Comparison of ENCODE assay signal across 25 cellular contexts in the genomic region with DNA sequence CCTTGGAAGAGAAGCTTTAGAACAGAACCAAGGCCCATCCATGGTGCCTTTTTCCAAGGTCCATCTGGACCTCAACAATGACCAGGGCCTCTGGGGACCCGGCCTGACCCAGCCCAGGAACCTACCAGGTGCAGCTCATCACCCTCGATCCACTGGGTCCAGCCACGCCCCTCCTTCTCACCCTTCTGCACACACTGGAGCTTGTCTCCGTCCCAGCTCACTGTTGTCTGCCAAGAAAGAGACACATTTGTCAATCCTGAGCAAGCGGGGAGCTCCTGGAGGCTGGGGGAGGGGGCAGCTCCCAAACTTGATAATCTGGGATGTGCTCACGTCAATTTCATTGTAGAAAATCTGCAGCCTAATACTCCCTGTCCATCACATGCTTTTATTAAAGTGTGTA. TPM values are rescaled to one million over a fixed set of nuclear protein-coding genes. Genes with fewer than 3 reads are reported as not detected.
DNase-seq lines count a peak whose midpoint lies in the region; ATAC-seq and TF ChIP-seq lines count a peak whose summit lies in the region.
"Had no signal": no experiment of that assay in that cellular context is flagged by ENCODE, and none has a peak within 500 bp of the region (broad histone marks: within the 10 kb centered on the region; RNA-seq: fewer than 3 reads in every experiment).

No MANE protein-coding gene starts in this region.

- H3K27me3 ChIP-seq in right atrium auricular region, result no peaks in the 10 kb centered on the region
- H3K27me3 ChIP-seq in esophagus muscularis mucosa, result no peaks in the 10 kb centered on the region
- H3K27me3 ChIP-seq in vagina, result no peaks in the 10 kb centered on the region
- no peaks in the 10 kb centered on the region for H3K27me3 ChIP-seq in neuronal stem cell (ENCODE audit: control insufficient read depth in 3 of 3, insufficient read depth in 3 of 3, low read depth in 1 of 3, low read length in 3 of 3)
- H3K27me3 ChIP-seq: BE2C; BLaER1 treated with 17β-estradiol and CSF1 and Interleukin-3, amounts not matched to agents 10 nM and 100 nM had no signal

- DNase-seq in right atrium auricular region (ENCODE audit: low spot score), result peak; percentile 48
- DNase-seq in Right ventricle myocardium inferior (ENCODE audit: missing footprints), result no peak
- DNase-seq in esophagus muscularis mucosa (ENCODE audit: extremely low spot score), result peak; percentile 78
- DNase-seq in mesothelial cell of epicardium (ENCODE audit: low spot score in 2 of 2, unreplicated experiment in 2 of 2), result no peak
- DNase-seq in vagina (ENCODE audit: extremely low spot score in 2 of 2), result peak; percentile 43 to 49
- no peak for DNase-seq in endothelial cell (ENCODE audit: low spot score)
- DNase-seq in neuronal stem cell (ENCODE audit: low spot score), result no peak
- DNase-seq: 8988T; ACHN; AML-193; BE2C; CD4-positive, alpha-beta T cell; CD8-positive, alpha-beta memory T cell; DMS53; DMS79 treated with DMSO at 0.1 percent for 48 hours; GF-D8; GOT3; HFFc6 had no signal

- H2BK120ac ChIP-seq in neuronal stem cell (ENCODE audit: low read depth, low read length), result no peak overlapping the region

- no peaks in the 10 kb centered on the region for H3K27me3 Mint-ChIP-seq in mesothelial cell of epicardium (ENCODE audit: low read depth)
- H3K27me3 Mint-ChIP-seq in endothelial cell (ENCODE audit: unreplicated experiment), result peaks cover 6% of the 10 kb centered on the region
- H3K27me3 Mint-ChIP-seq: CD4-positive, alpha-beta T cell had no signal

- H3K4me3 Mint-ChIP-seq in mesothelial cell of epicardium, result no peak overlapping the region
- no peak overlapping the region for H3K4me3 Mint-ChIP-seq in endothelial cell (ENCODE audit: unreplicated experiment)
- H3K4me3 Mint-ChIP-seq: CD14-positive monocyte; CD4-positive, alpha-beta T cell; CD8-positive, alpha-beta memory T cell; HFFc6 had no signal

- no peaks in the 10 kb centered on the region for H3K36me3 ChIP-seq in right atrium auricular region
- peaks cover 0 to 12% (median 0%) of the 10 kb centered on the region in 4 donors for H3K36me3 ChIP-seq in esophagus muscularis mucosa
- H3K36me3 ChIP-seq in vagina, result no peaks in the 10 kb centered on the region
- H3K36me3 ChIP-seq in neuronal stem cell (replicated peaks in 1 of 2; ENCODE audit: control insufficient read depth in 2 of 2, insufficient read depth in 2 of 2, low read length in 2 of 2), result no peaks in the 10 kb centered on the region
- H3K36me3 ChIP-seq: BLaER1 treated with 17β-estradiol and CSF1 and Interleukin-3, amounts not matched to agents 10 nM and 100 nM; HAP-1 had no signal

- peaks cover 16% of the 10 kb centered on the region for H3K4me1 Mint-ChIP-seq in mesothelial cell of epicardium
- H3K4me1 Mint-ChIP-seq in endothelial cell (ENCODE audit: unreplicated experiment), result no peaks in the 10 kb centered on the region
- H3K4me1 Mint-ChIP-seq: CD8-positive, alpha-beta memory T cell had no signal

- no peaks in the 10 kb centered on the region for H3K79me1 ChIP-seq in neuronal stem cell (ENCODE audit: low read depth, low read length)

- no peak overlapping the region for H3K4ac ChIP-seq in neuronal stem cell (ENCODE audit: low read length)

- H3K14ac ChIP-seq in neuronal stem cell (ENCODE audit: low read length), result no peak overlapping the region

- H3K27ac ChIP-seq in right atrium auricular region, result no peak overlapping the region
- no peak overlapping the region for H3K27ac ChIP-seq in esophagus muscularis mucosa (replicated peaks in 1 of 4)
- H3K27ac ChIP-seq in vagina, result no peak overlapping the region
- no peak overlapping the region for H3K27ac ChIP-seq in neuronal stem cell (replicated peaks; ENCODE audit: low read length)
- H3K27ac ChIP-seq: A549 had no signal

- no peak overlapping the region for H4K8ac ChIP-seq in neuronal stem cell (ENCODE audit: low read depth, low read length)

- H3K27ac Mint-ChIP-seq in mesothelial cell of epicardium (peak overlapping the region; percentile 70), endothelial cell (ENCODE audit: unreplicated experiment) (no peak overlapping the region)
- H3K27ac Mint-ChIP-seq: CD14-positive monocyte; CD4-positive, alpha-beta T cell; CD8-positive, alpha-beta memory T cell; HFFc6 had no signal

- no peak overlapping the region for H2BK12ac ChIP-seq in neuronal stem cell (ENCODE audit: low read length)

- no peak for TF ChIP-seq POLR2A in esophagus muscularis mucosa (IDR thresholded peaks at IDR 0.05; ENCODE audit: low read depth)
- TF ChIP-seq POLR2A in vagina (IDR thresholded peaks at IDR 0.05), result no peak

- no peak overlapping the region for H3K23ac ChIP-seq in neuronal stem cell (ENCODE audit: low read depth, low read length, poor library complexity)

- H3K9me3 Mint-ChIP-seq in mesothelial cell of epicardium (no peaks in the 10 kb centered on the region), endothelial cell (ENCODE audit: unreplicated experiment) (no peaks in the 10 kb centered on the region)
- H3K9me3 Mint-ChIP-seq: CD4-positive, alpha-beta T cell had no signal

- no peak overlapping the region for H3K9ac ChIP-seq in neuronal stem cell (ENCODE audit: low read depth, low read length, poor library complexity)
- H3K9ac ChIP-seq: BLaER1 treated with 17β-estradiol and CSF1 and Interleukin-3, amounts not matched to agents 10 nM and 100 nM had no signal

- H4K91ac ChIP-seq in neuronal stem cell (ENCODE audit: low read depth, low read length, poor library complexity), result no peak overlapping the region

- H3K4me1 ChIP-seq in right atrium auricular region (no peaks in the 10 kb centered on the region), esophagus muscularis mucosa (no peaks in the 10 kb centered on the region), vagina (no peaks in the 10 kb centered on the region), neuronal stem cell (ENCODE audit: control insufficient read depth in 2 of 2, insufficient read depth in 1 of 2, low read depth in 1 of 2, low read length in 2 of 2) (no peaks in the 10 kb centered on the region)
- H3K4me1 ChIP-seq: A549, HAP-1 had no signal

- H2BK5ac ChIP-seq in neuronal stem cell (ENCODE audit: low read length), result no peak overlapping the region

- no peak overlapping the region for H2BK15ac ChIP-seq in neuronal stem cell (ENCODE audit: low read length)

- TF ChIP-seq CTCF in right atrium auricular region (IDR thresholded peaks at IDR 0.05), result no peak
- no peak for TF ChIP-seq CTCF in esophagus muscularis mucosa (IDR thresholded peaks at IDR 0.05)
- no peak for TF ChIP-seq CTCF in mesothelial cell of epicardium (IDR thresholded peaks at IDR 0.05; ENCODE audit: unreplicated experiment)
- no peak for TF ChIP-seq CTCF in vagina (IDR thresholded peaks at IDR 0.05)
- no peak for TF ChIP-seq CTCF in endothelial cell (IDR thresholded peaks at IDR 0.05; ENCODE audit: unreplicated experiment)

- H3K4me2 ChIP-seq in neuronal stem cell (ENCODE audit: insufficient read depth, low read length, poor library complexity, severe bottlenecking), result no peak overlapping the region
- H3K4me2 ChIP-seq: A549; BLaER1 treated with 17β-estradiol and CSF1 and Interleukin-3, amounts not matched to agents 10 nM and 100 nM had no signal

- H3K4me3 ChIP-seq in right atrium auricular region (no peak overlapping the region), esophagus muscularis mucosa (no peak overlapping the region), vagina (no peak overlapping the region), neuronal stem cell (ENCODE audit: low read length in 2 of 2) (no peak overlapping the region)
- H3K4me3 ChIP-seq: A549; BLaER1 treated with 17β-estradiol and CSF1 and Interleukin-3, amounts not matched to agents 10 nM and 100 nM; HAP-1 had no signal

- 61% methylated on average over 6 of the region's 6 CpGs for WGBS in esophagus muscularis mucosa
- WGBS in neuronal stem cell (ENCODE audit: extremely low coverage in 2 of 2, insufficient read length in 2 of 2, insufficient replicate concordance in 1 of 2), 2 donors, result no CpG with 5 or more reads among the region's 6 CpGs

- peaks cover 51% of the 10 kb centered on the region for H3K36me3 Mint-ChIP-seq in mesothelial cell of epicardium
- peaks cover 3% of the 10 kb centered on the region for H3K36me3 Mint-ChIP-seq in endothelial cell (ENCODE audit: low read depth, unreplicated experiment)
- H3K36me3 Mint-ChIP-seq: CD14-positive monocyte; CD8-positive, alpha-beta memory T cell had no signal

- H3K18ac ChIP-seq in neuronal stem cell (ENCODE audit: low read length), result no peak overlapping the region

- intact Hi-C loops in Right ventricle myocardium inferior (cut with DNase I) (no loop called here), esophagus muscularis mucosa (cut with DNase I) (no loop called here), vagina (cut with DNase I) (no loop called here)

- no peak overlapping the region for H2AFZ ChIP-seq in neuronal stem cell (ENCODE audit: low read length)

- TF ChIP-seq EP300 in esophagus muscularis mucosa (IDR thresholded peaks at IDR 0.05), result no peak

- no peak for ATAC-seq in Right ventricle myocardium inferior
- ATAC-seq in HG03442 (IDR thresholded peaks at IDR 0.05; ENCODE audit: unreplicated experiment), result no peak
- ATAC-seq: A549 had no signal

- no peaks in the 10 kb centered on the region for H3K9me3 ChIP-seq in right atrium auricular region
- H3K9me3 ChIP-seq in esophagus muscularis mucosa, result no peaks in the 10 kb centered on the region
- no peaks in the 10 kb centered on the region for H3K9me3 ChIP-seq in vagina
- H3K9me3 ChIP-seq in neuronal stem cell (replicated peaks in 1 of 2; ENCODE audit: control insufficient read depth in 2 of 2, insufficient read depth in 1 of 2, low read depth in 1 of 2, low read length in 2 of 2), result peaks cover 0 to 3% of the 10 kb centered on the region in 2 donors
- H3K9me3 ChIP-seq: A549, BE2C, HAP-1 had no signal

- no peak overlapping the region for H2AK5ac ChIP-seq in neuronal stem cell (ENCODE audit: low read depth, low read length)

RNA-seq across cellular contexts. Expression of gene RBP1, which starts 21.2 kb away (rescaled TPM):
- total RNA-seq in right atrium auricular region, result 10 to 100 TPM; 27.7 to 28.2 TPM
- 26.3 TPM for total RNA-seq in Right ventricle myocardium inferior
- 10 to 100 TPM; 12.8 to 16.1 (median 15.7) TPM for total RNA-seq in esophagus muscularis mucosa
- total RNA-seq in mesothelial cell of epicardium, result 683 to 700 TPM (median 691 TPM) in 3 replicates
- 19.9 TPM for total RNA-seq in vagina
- 191 TPM for total RNA-seq in endothelial cell (ENCODE audit: unreplicated experiment)
- polyA plus RNA-seq in neuronal stem cell (2013, experiment 1 of 2), result 19.0 TPM
- polyA plus RNA-seq in neuronal stem cell (2013, experiment 2 of 2), result 18.2 TPM
- total RNA-seq: CD4-positive, alpha-beta T cell; CD8-positive, alpha-beta memory T cell; G401; HFFc6 had no signal
- polyA plus RNA-seq: CD14-positive monocyte; CD8-positive, alpha-beta memory T cell had no signal

RNA-seq across cellular contexts. Expression of gene RBP2, which starts 42.0 kb away (rescaled TPM):
- total RNA-seq in right atrium auricular region (not detected), Right ventricle myocardium inferior (not detected), esophagus muscularis mucosa (not detected), mesothelial cell of epicardium (not detected in 3 replicates), vagina (not detected), endothelial cell (ENCODE audit: unreplicated experiment) (not detected)
- polyA plus RNA-seq in neuronal stem cell (2013, experiment 1 of 2), result not detected
- not detected for polyA plus RNA-seq in neuronal stem cell (2013, experiment 2 of 2)
- total RNA-seq: CD4-positive, alpha-beta T cell; CD8-positive, alpha-beta memory T cell; Daoy; G401; HFFc6 had no signal
- polyA plus RNA-seq: A549; CD14-positive monocyte; CD8-positive, alpha-beta memory T cell had no signal

Comparison
In these comparisons a context has a peak if more than half of its experiments do, and no peak if none do; other contexts are left out.
1. DNase-seq: peak in right atrium auricular region (single experiment), esophagus muscularis mucosa (single experiment) and vagina (2 of 2); none in Right ventricle myocardium inferior (single experiment), mesothelial cell of epicardium (0 of 2), endothelial cell (single experiment) and neuronal stem cell (single experiment).